5 cellular contexts compared by ENCODE assay signal in the genomic region with DNA sequence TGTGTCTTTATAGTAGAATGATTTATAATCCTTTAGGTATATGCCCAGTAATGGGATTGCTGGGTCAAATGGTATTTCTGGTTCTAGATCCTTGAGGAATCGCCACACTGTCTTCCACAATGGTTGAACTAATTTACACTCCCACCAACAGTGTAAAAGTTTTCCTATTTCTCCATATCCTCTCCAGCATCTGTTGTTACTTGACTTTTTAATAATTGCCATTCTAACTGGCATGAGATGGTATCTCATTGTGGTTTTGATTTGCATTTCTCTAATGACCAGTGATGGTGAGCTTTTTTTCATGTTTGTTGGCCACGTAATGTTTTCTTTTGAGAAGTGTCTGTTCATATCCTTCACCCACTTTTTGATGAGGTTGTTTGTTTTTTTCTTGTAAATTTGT. TPM values are rescaled to one million over a fixed set of nuclear protein-coding genes. Genes with fewer than 3 reads are reported as not detected.
"Had no signal": no experiment of that assay in that cellular context is flagged by ENCODE, and none has a peak within 500 bp of the region (broad histone marks: within the 10 kb centered on the region; RNA-seq: fewer than 3 reads in every experiment).

No MANE protein-coding gene starts in this region.

RNA-seq across cellular contexts. Expression of a gene that starts 14.9 kb away (rescaled TPM):
- total RNA-seq: HepG2, HT-29, HT1080, IMR-90 had no signal
- polyA plus RNA-seq: HepG2, IgD-negative memory B cell, IMR-90 had no signal

RNA-seq across cellular contexts. Expression of a gene that starts 15.2 kb away (rescaled TPM):
- total RNA-seq: HepG2, HT-29, HT1080, IMR-90 had no signal
- polyA plus RNA-seq: HepG2, IgD-negative memory B cell, IMR-90 had no signal

RNA-seq across cellular contexts. Expression of a gene that starts 42.5 kb away (rescaled TPM):
- total RNA-seq: HepG2, HT-29, HT1080, IMR-90 had no signal
- polyA plus RNA-seq: HepG2, IgD-negative memory B cell, IMR-90 had no signal
